Comparison of ENCODE assay signal across 1 cellular context in the genomic region with DNA sequence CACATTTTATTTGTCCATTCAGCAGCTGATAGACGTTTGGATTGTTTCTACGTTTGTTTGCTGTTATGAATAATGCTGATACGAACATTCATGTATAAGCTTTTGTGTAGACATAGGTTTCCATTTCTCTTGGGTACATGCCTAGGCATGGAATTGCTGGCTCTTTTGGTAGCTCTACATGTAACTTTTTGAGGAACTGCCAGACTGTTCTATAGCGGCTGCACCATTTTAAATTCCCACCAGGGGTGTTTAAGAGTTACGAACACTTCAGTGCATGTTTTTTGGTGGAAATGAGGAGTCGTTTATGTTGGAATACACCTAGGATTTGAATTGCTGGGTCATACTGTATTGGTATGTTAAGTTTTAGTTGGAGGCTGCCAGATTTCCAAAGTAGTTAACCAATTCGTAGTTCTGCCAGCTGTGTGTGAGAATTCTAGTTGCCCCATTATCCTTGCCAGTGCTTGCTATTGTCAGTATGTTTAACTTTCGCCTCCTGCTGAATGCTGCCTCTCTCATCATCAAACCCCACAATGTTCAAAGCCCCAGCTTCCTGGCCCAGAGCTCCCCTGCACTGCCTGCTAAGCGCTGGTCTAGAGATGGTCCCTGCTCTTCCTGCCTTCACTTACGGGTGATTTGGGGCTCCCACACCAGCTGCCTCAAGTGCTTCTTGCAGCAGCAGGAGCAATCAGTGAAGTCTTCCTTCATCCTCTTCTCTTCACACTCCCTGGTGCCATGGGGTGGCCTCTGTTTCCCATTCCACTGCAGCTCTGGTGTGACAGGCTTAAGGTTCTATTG.
TF ChIP-seq lines count a peak whose summit lies in the region.

No MANE protein-coding gene starts in this region.

TF ChIP-seq in HepG2, 621 proteins besides CTCF, POLR2A, EP300 and RAD21:
- TF ChIP-seq MAFK (conservative IDR thresholded peaks at IDR 0.05 in 1 of 2, IDR thresholded peaks at IDR 0.05 in 1 of 2; ENCODE audit: low read length in 2 of 2) (peak; percentile 20 to 52; a peak in 3 of 4 replicates), ZNF282 (IDR thresholded peaks at IDR 0.05; ENCODE audit: partially characterized antibody) (no peak), FOXA3 (CRISPR knock-in tag; IDR thresholded peaks at IDR 0.05) (no peak), ZNF629 (CRISPR knock-in tag; conservative IDR thresholded peaks at IDR 0.05) (no peak), MAFF (IDR thresholded peaks at IDR 0.05; ENCODE audit: low read depth, low read length) (peak; percentile 61)
